ENCODE assay signal across 1 cellular context in genomic region chr19:18646535-18647370, GRCh38.
TF ChIP-seq lines count a peak whose summit lies in the region.

No MANE protein-coding gene starts in this region.

TF ChIP-seq in IMR-90, 13 proteins besides CTCF, POLR2A, EP300 and RAD21:
- TF ChIP-seq MXI1 (IDR thresholded peaks at IDR 0.05; ENCODE audit: borderline replicate concordance, low read depth, low read length) (no peak), MAFK (IDR thresholded peaks at IDR 0.05; ENCODE audit: low read depth, low read length) (no peak), CHD1 (IDR thresholded peaks at IDR 0.05; ENCODE audit: low read depth, low read length) (no peak), NFE2L2 (IDR thresholded peaks at IDR 0.05; ENCODE audit: low read depth, low read length) (no peak), MAZ (IDR thresholded peaks at IDR 0.05; ENCODE audit: borderline replicate concordance, low read depth, low read length) (no peak), BHLHE40 (IDR thresholded peaks at IDR 0.05; ENCODE audit: low read depth, low read length) (no peak), USF2 (IDR thresholded peaks at IDR 0.05; ENCODE audit: low read depth, low read length) (no peak), ELK1 (IDR thresholded peaks at IDR 0.05; ENCODE audit: borderline replicate concordance, low read depth, low read length) (no peak), FOS (IDR thresholded peaks at IDR 0.05; ENCODE audit: low read depth, low read length) (no peak), CEBPB (IDR thresholded peaks at IDR 0.05; ENCODE audit: low read depth, low read length) (no peak), RFX5 (IDR thresholded peaks at IDR 0.05; ENCODE audit: low read depth, low read length) (no peak), RCOR1 (IDR thresholded peaks at IDR 0.05; ENCODE audit: insufficient replicate concordance, low read length) (no peak), SMC3 (IDR thresholded peaks at IDR 0.05; ENCODE audit: low read depth, low read length) (no peak)
